In genomic region chr14:61552196-61552595, GRCh38 we compare ENCODE assay signal across 10 cellular contexts.
DNase-seq lines count a peak whose midpoint lies in the region; ATAC-seq and TF ChIP-seq lines count a peak whose summit lies in the region.
"Had no signal": no experiment of that assay in that cellular context is flagged by ENCODE, and none has a peak within 500 bp of the region (broad histone marks: within the 10 kb centered on the region; RNA-seq: fewer than 3 reads in every experiment).

No MANE protein-coding gene starts in this region.

- H2BK12ac ChIP-seq in trophoblast cell (ENCODE audit: low read length) = peak overlapping the region; percentile 25

- H2AFZ ChIP-seq in trophoblast cell (ENCODE audit: insufficient read depth, low read length, poor library complexity) = no peak overlapping the region

- peaks cover 21% of the 10 kb centered on the region for H3K36me3 Mint-ChIP-seq in Calu3 (ENCODE audit: insufficient read depth, unreplicated experiment)

- no CpG with 5 or more reads among the region's 4 CpGs for WGBS in trophoblast cell (ENCODE audit: extremely low coverage, insufficient coverage, insufficient read length)

- H3K14ac ChIP-seq in trophoblast cell (ENCODE audit: low read length) = peak overlapping the region; percentile 4

- no peak overlapping the region for H3K4me3 Mint-ChIP-seq in Calu3 (ENCODE audit: low read depth, unreplicated experiment)

- H3K27ac ChIP-seq in RWPE2 (ENCODE audit: poor library complexity, severe bottlenecking) (peak overlapping the region; percentile 99), epithelial cell of prostate (peak overlapping the region; percentile 94), trophoblast cell (ENCODE audit: low read depth, low read length) (no peak overlapping the region)

- TF ChIP-seq CTCF in Calu3 (IDR thresholded peaks at IDR 0.05; ENCODE audit: unreplicated experiment) = no peak
- no peak for TF ChIP-seq CTCF in RWPE2 (IDR thresholded peaks at IDR 0.05; ENCODE audit: poor library complexity, severe bottlenecking)
- TF ChIP-seq CTCF in GM10266 (IDR thresholded peaks at IDR 0.05; ENCODE audit: control insufficient read depth, insufficient read depth, low read depth, missing control alignments) = no peak

- H3K9me3 ChIP-seq in RWPE2 (ENCODE audit: severe bottlenecking) = no peaks in the 10 kb centered on the region
- peaks cover 3% of the 10 kb centered on the region for H3K9me3 ChIP-seq in trophoblast cell (ENCODE audit: insufficient read depth, low read depth, low read length)

- no peak overlapping the region for H2BK5ac ChIP-seq in trophoblast cell (ENCODE audit: low read depth, low read length, poor library complexity)

- no peak overlapping the region for H3K4me3 ChIP-seq in RWPE2 (ENCODE audit: severe bottlenecking)
- no peak overlapping the region for H3K4me3 ChIP-seq in trophoblast cell (ENCODE audit: low read depth, low read length)

- ATAC-seq in RWPE2 (ENCODE audit: low read depth) (no peak), GM21723 (IDR thresholded peaks at IDR 0.05; ENCODE audit: unreplicated experiment) (no peak)
- ATAC-seq: HCT116 had no signal

- H2BK120ac ChIP-seq in trophoblast cell (ENCODE audit: insufficient read depth, low read length, poor library complexity) = no peak overlapping the region

- CTCF ChIA-PET in Calu3 (lab: Charles Lee) = interaction anchor here (1.8 to 2.5 kb wide), 3 partner anchors 11 to 20 kb away, joined by 7 to 15 read pairs (median 8); no protein-coding TSS in a partner anchor

- no peak overlapping the region for H4K8ac ChIP-seq in trophoblast cell (ENCODE audit: low read depth, low read length)

- no peak overlapping the region for H3K4me2 ChIP-seq in trophoblast cell (ENCODE audit: low read length)

- no TSS peak for BruUV-seq in Calu3 (replicated peaks; lab: Mats Ljungman, UMichigan)

- H3K36me3 ChIP-seq in RWPE2 (ENCODE audit: low read depth) (peaks cover 9% of the 10 kb centered on the region), trophoblast cell (ENCODE audit: control insufficient read depth in 1 of 2, insufficient read depth in 2 of 2, low read length in 2 of 2) (peaks cover 19% of the 10 kb centered on the region in 2 experiments)

- peak overlapping the region; percentile 92 for H3K27ac Mint-ChIP-seq in Calu3 (ENCODE audit: unreplicated experiment)

- H3K9ac ChIP-seq in trophoblast cell (ENCODE audit: low read length) = no peak overlapping the region

- no peak overlapping the region for H3K23ac ChIP-seq in trophoblast cell (ENCODE audit: low read length)

- H3K4me1 Mint-ChIP-seq in Calu3 (ENCODE audit: low read depth, unreplicated experiment) = peaks cover 57% of the 10 kb centered on the region

- no peak overlapping the region for H4K91ac ChIP-seq in trophoblast cell (ENCODE audit: low read depth, low read length)

- H3K27me3 Mint-ChIP-seq in Calu3 (ENCODE audit: unreplicated experiment) = no peaks in the 10 kb centered on the region

- no peak overlapping the region for H4K12ac ChIP-seq in trophoblast cell (ENCODE audit: low read depth, low read length)

- H3K9me3 Mint-ChIP-seq in Calu3 (ENCODE audit: low read depth, unreplicated experiment) = no peaks in the 10 kb centered on the region

- no peaks in the 10 kb centered on the region for H3K27me3 ChIP-seq in RWPE2 (ENCODE audit: insufficient read depth, poor library complexity, severe bottlenecking)
- H3K27me3 ChIP-seq in trophoblast cell (ENCODE audit: insufficient read depth, low read length) = no peaks in the 10 kb centered on the region

- H3K4ac ChIP-seq in trophoblast cell (ENCODE audit: low read depth, low read length) = no peak overlapping the region

- H3K79me2 ChIP-seq in trophoblast cell (ENCODE audit: control insufficient read depth, insufficient read depth, low read length, poor library complexity) = peaks cover 7% of the 10 kb centered on the region

- H3K79me1 ChIP-seq in trophoblast cell (ENCODE audit: low read length) = peaks cover 23% of the 10 kb centered on the region

- H2AK5ac ChIP-seq in trophoblast cell (ENCODE audit: low read length) = no peak overlapping the region

- DNase-seq in Calu3 (no peak), RWPE2 (ENCODE audit: low spot score) (no peak), epithelial cell of prostate (ENCODE audit: low read depth, low spot score) (no peak), trophoblast cell (no peak), HPDE6-E6E7 (ENCODE audit: extremely low spot score) (no peak), EL (no peak), GM10266 (ENCODE audit: extremely low spot score) (no peak)
- DNase-seq: MM.1S had no signal

- H3K18ac ChIP-seq in trophoblast cell (ENCODE audit: low read length) = no peak overlapping the region

- peaks cover 45% of the 10 kb centered on the region for H3K4me1 ChIP-seq in RWPE2 (ENCODE audit: insufficient read depth, poor library complexity, severe bottlenecking)
- peaks cover 12 to 16% of the 10 kb centered on the region in 2 experiments for H3K4me1 ChIP-seq in trophoblast cell (ENCODE audit: control insufficient read depth in 1 of 2, insufficient read depth in 2 of 2, low read length in 2 of 2)

- intact Hi-C loops in Calu3 (cut with micrococcal nuclease; ENCODE audit: unreplicated experiment) = loop anchor here (2.0 kb wide), 3 partner anchors 15 to 75 kb away; no protein-coding TSS in a partner anchor
